In the genomic region with DNA sequence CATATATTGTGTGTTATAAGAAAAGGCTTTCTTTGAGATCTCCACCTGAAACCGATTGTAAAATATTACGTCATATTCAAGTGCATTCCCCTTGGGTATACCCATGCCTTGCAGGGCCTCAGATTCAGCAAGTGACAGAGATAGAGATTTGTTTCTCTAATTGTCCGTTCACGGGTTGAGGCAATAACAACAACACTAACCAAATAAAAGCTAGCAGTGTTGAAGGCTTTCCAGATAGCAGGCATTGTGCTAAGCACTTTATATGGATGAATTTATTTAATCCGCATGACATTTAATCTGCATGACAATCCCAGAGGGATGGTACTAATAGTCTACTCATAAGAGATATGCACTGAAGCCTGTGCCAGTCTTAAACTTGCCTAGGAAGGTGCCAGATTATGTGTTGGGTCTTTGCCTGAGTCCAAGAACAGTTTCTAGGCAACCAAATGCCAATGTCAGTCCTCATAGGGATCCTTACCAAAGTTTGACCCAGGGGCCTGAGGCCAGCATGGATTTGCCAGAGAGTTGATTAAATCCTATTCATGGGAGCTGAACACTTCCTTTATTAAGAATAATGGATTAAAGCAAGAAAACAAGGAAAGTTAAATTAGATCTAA, we compare ENCODE assay signal across 21 cellular contexts. TPM values are rescaled to one million over a fixed set of nuclear protein-coding genes. Genes with fewer than 3 reads are reported as not detected.
DNase-seq lines count a peak whose midpoint lies in the region; ATAC-seq, FAIRE-seq and TF ChIP-seq lines count a peak whose summit lies in the region.
"Had no signal": no experiment of that assay in that cellular context is flagged by ENCODE, and none has a peak within 500 bp of the region (broad histone marks: within the 10 kb centered on the region; RNA-seq: fewer than 3 reads in every experiment).

No MANE protein-coding gene starts in this region.

- no peak overlapping the region for H3K4me2 ChIP-seq in astrocyte (ENCODE audit: low read length)

- no peak overlapping the region for H3K4me3 Mint-ChIP-seq in astrocyte (ENCODE audit: unreplicated experiment)
- H3K4me3 Mint-ChIP-seq: activated naive CD8-positive, alpha-beta T cell treated with anti-CD3 and anti-CD28 coated beads, Interleukin-2, amount 50 U/mL, for 24 hours; activated T-cell treated with anti-CD3 and anti-CD28 coated beads, Interleukin-2, amount 50 U/mL, for 24 hours; H9 had no signal

- intact Hi-C loops in heart left ventricle (cut with DNase I) = no loop called here
- intact Hi-C loops in cardiac septum (cut with DNase I) = no loop called here

- H4K20me1 ChIP-seq in astrocyte (ENCODE audit: insufficient read depth, low read length) = no peaks in the 10 kb centered on the region
- H4K20me1 ChIP-seq: BLaER1 had no signal

- no peaks in the 10 kb centered on the region for H3K79me2 ChIP-seq in astrocyte (ENCODE audit: insufficient read depth, low read length)

- H3K9ac ChIP-seq in astrocyte (ENCODE audit: low read length) = no peak overlapping the region
- H3K9ac ChIP-seq: BLaER1 had no signal

- no peak overlapping the region for H3K27ac ChIP-seq in heart left ventricle
- H3K27ac ChIP-seq in astrocyte (ENCODE audit: low read depth, low read length) = peak overlapping the region; percentile 14
- H3K27ac ChIP-seq: BLaER1, neutrophil, tibial nerve had no signal

- no peaks in the 10 kb centered on the region for H3K36me3 Mint-ChIP-seq in astrocyte (ENCODE audit: low read depth, unreplicated experiment)

- DNase-seq in heart left ventricle = no peak
- no peak for DNase-seq in cardiac septum (ENCODE audit: low spot score)
- DNase-seq in astrocyte (ENCODE audit: low read depth) = no peak
- DNase-seq in midbrain (lab: John Stamatoyannopoulos, UW) = peak; percentile 17
- DNase-seq in GM13977 (ENCODE audit: low spot score) = no peak
- DNase-seq in effector CD8-positive, alpha-beta T cell (lab: John Stamatoyannopoulos, UW) = no peak
- DNase-seq in NCI-H1930 (lab: John Stamatoyannopoulos, UW) = no peak
- DNase-seq: activated CD4-positive, alpha-beta T cell treated with anti-CD3 and anti-CD28 coated beads for 4 hours; activated gamma-delta T cell; activated naive CD8-positive, alpha-beta T cell treated with anti-CD3 and anti-CD28 coated beads, Interleukin-2, amount 50 U/mL, for 24 hours; activated T-cell treated with anti-CD3 and anti-CD28 coated beads, Interleukin-2, amount 50 U/mL, for 24 hours; H9; NCI-H1105; NCI-H2029; NCI-H446 treated with DMSO at 0.1 percent for 48 hours; stimulated activated CD4-positive, alpha-beta T cell treated with anti-CD3 and anti-CD28 coated beads, Interleukin-2, amount 100 ng/mL, for 24 hours had no signal

- no peaks in the 10 kb centered on the region for H3K9me3 Mint-ChIP-seq in astrocyte (ENCODE audit: unreplicated experiment)
- H3K9me3 Mint-ChIP-seq: H9 had no signal

- H3K4me1 ChIP-seq in heart left ventricle (no peaks in the 10 kb centered on the region), astrocyte (ENCODE audit: insufficient read depth, low read length) (peaks cover 7% of the 10 kb centered on the region)

- no peak overlapping the region for H3K27ac Mint-ChIP-seq in astrocyte (ENCODE audit: unreplicated experiment)
- H3K27ac Mint-ChIP-seq: activated naive CD8-positive, alpha-beta T cell treated with anti-CD3 and anti-CD28 coated beads, Interleukin-2, amount 50 U/mL, for 24 hours; activated T-cell treated with anti-CD3 and anti-CD28 coated beads, Interleukin-2, amount 50 U/mL, for 24 hours; H9 had no signal

- ATAC-seq in heart left ventricle = peak; percentile 62 to 83 (median 79)
- ATAC-seq: activated naive CD8-positive, alpha-beta T cell treated with anti-CD3 and anti-CD28 coated beads, Interleukin-2, amount 50 U/mL, for 24 hours had no signal

- no peak for FAIRE-seq in astrocyte (lab: Jason Lieb, UNC)
- FAIRE-seq: G401.6 had no signal

- no peaks in the 10 kb centered on the region for H3K36me3 ChIP-seq in heart left ventricle
- no peaks in the 10 kb centered on the region for H3K36me3 ChIP-seq in astrocyte (ENCODE audit: insufficient read depth, low read length)
- H3K36me3 ChIP-seq: BLaER1, neutrophil, tibial nerve had no signal

- peaks cover 9% of the 10 kb centered on the region for H3K4me1 Mint-ChIP-seq in astrocyte (ENCODE audit: low read depth, unreplicated experiment)
- H3K4me1 Mint-ChIP-seq: activated naive CD8-positive, alpha-beta T cell treated with anti-CD3 and anti-CD28 coated beads, Interleukin-2, amount 50 U/mL, for 24 hours had no signal

- H3K27me3 Mint-ChIP-seq in astrocyte (ENCODE audit: low read depth, unreplicated experiment) = no peaks in the 10 kb centered on the region
- H3K27me3 Mint-ChIP-seq: activated naive CD8-positive, alpha-beta T cell treated with anti-CD3 and anti-CD28 coated beads, Interleukin-2, amount 50 U/mL, for 24 hours; activated T-cell treated with anti-CD3 and anti-CD28 coated beads, Interleukin-2, amount 50 U/mL, for 24 hours had no signal

- no peak for TF ChIP-seq CTCF in heart left ventricle (IDR thresholded peaks at IDR 0.05)
- no peak for TF ChIP-seq CTCF in astrocyte (IDR thresholded peaks at IDR 0.05; ENCODE audit: insufficient read depth, low read depth, low read length)
- TF ChIP-seq CTCF in GM13977 (IDR thresholded peaks at IDR 0.05; ENCODE audit: extremely low read depth, insufficient read depth, missing control alignments) = no peak

- in situ Hi-C loops in GM13977 (cut with MboI; ENCODE audit: low pct_unique_long_range_greater_than_20kb, low sequenced_read_pairs, unreplicated experiment) = no loop called here

- no peak for TF ChIP-seq POLR2A in heart left ventricle (IDR thresholded peaks at IDR 0.05)

- H3K27me3 ChIP-seq in heart left ventricle = no peaks in the 10 kb centered on the region
- no peaks in the 10 kb centered on the region for H3K27me3 ChIP-seq in astrocyte (ENCODE audit: insufficient read depth, low read length)
- H3K27me3 ChIP-seq: BLaER1, neutrophil, tibial nerve had no signal

- H3K9me3 ChIP-seq in heart left ventricle = peaks cover 0 to 7% (median 0%) of the 10 kb centered on the region in 12 donors
- H3K9me3 ChIP-seq in astrocyte (ENCODE audit: insufficient read depth, low read depth, low read length) = no peaks in the 10 kb centered on the region
- H3K9me3 ChIP-seq: neutrophil, tibial nerve had no signal

- H3K4me3 ChIP-seq in heart left ventricle (no peak overlapping the region), astrocyte (ENCODE audit: insufficient read depth, low read depth, low read length) (no peak overlapping the region)
- H3K4me3 ChIP-seq: BLaER1, tibial nerve had no signal

- WGBS in heart left ventricle, 4 donors = 65 to 79% (median 68%) methylated on average over 5 of the region's 5 CpGs

- H2AFZ ChIP-seq in astrocyte (ENCODE audit: low read depth, low read length) = no peak overlapping the region

RNA-seq across cellular contexts. Expression of gene FAT1, which starts 37.7 kb away (rescaled TPM):
- total RNA-seq in heart left ventricle (100 to 1,000 TPM in 2 of 9 donors, 10 to 100 TPM in 7; 54.4 to 151 (median 76.4) TPM), cardiac septum (90.7 TPM), astrocyte (590 and 591 TPM in 2 replicates)
- polyA plus RNA-seq in heart left ventricle = 10 to 100 TPM; 15.2 to 57.1 TPM
- total RNA-seq: activated CD8-positive, alpha-beta memory T cell treated with anti-CD3 and anti-CD28 coated beads for 36 hours had no signal
